32 cellular contexts compared by ENCODE assay signal in genomic region chr12:64792128-64792527, GRCh38.
"Had no signal": no experiment of that assay in that cellular context is flagged by ENCODE, and none has a peak within 500 bp of the region (broad histone marks: within the 10 kb centered on the region; RNA-seq: fewer than 3 reads in every experiment).

No MANE protein-coding gene starts in this region.

- DNase-seq: activated CD4-positive, alpha-beta T cell treated with anti-CD3 and anti-CD28 coated beads for 36 hours; activated CD4-positive, alpha-beta T cell treated with anti-CD3 and anti-CD28 coated beads, Interleukin-2, amount 50 U/mL, for 48 hours; activated CD4-positive, CD25-positive, alpha-beta regulatory T cell; activated CD8-positive, alpha-beta memory T cell treated with anti-CD3 and anti-CD28 coated beads, Interleukin-2, amount 50 U/mL, for 4 hours; activated gamma-delta T cell; activated naive CD4-positive, alpha-beta T cell treated with anti-CD3 and anti-CD28 coated beads, Interleukin-2, amount 10 ng/mL, durations not matched to agents 7 days and 5 days; activated T-cell treated with anti-CD3 and anti-CD28 coated beads, Interleukin-2, amount 50 U/mL, for 1 hour; amniotic stem cell; caudate nucleus; cortex of kidney; effector memory CD8-positive, alpha-beta T cell; erythroblast; islet precursor cell; left cardiac atrium; midbrain; naive thymus-derived CD4-positive, alpha-beta T cell; nucleus accumbens; pancreas; retina; sigmoid colon; small intestine; stimulated activated CD4-positive, alpha-beta T cell treated with anti-CD3 and anti-CD28 coated beads, Interleukin-1b, Interleukin-23, amount 100 ng/mL, for 48 hours; stimulated activated CD4-positive, alpha-beta T cell treated with anti-CD3 and anti-CD28 coated beads, Interleukin-4, amount 100 ng/mL, for 4 hours; stimulated activated CD8-positive, alpha-beta memory T cell treated with anti-CD3 and anti-CD28 coated beads, Interleukin-4, amount 100 ng/mL, for 48 hours; stomach; tibial artery; upper lobe of right lung had no signal

- H3K36me3 ChIP-seq: gastroesophageal sphincter, prostate gland, sigmoid colon, stomach, suprapubic skin, tibial artery, upper lobe of right lung had no signal

- H3K27me3 ChIP-seq: hepatocyte, pancreas, sigmoid colon, stomach, suprapubic skin, tibial artery, upper lobe of right lung had no signal

- H3K9me3 ChIP-seq: gastroesophageal sphincter, pancreas, prostate gland, sigmoid colon, stomach, suprapubic skin, tibial artery, upper lobe of right lung had no signal

- H3K4me2 ChIP-seq: hepatocyte had no signal

- H3K27ac ChIP-seq: gastroesophageal sphincter, hepatocyte, pancreas, prostate gland, sigmoid colon, stomach, suprapubic skin, tibial artery, upper lobe of right lung had no signal

- ATAC-seq: activated CD4-positive, alpha-beta T cell treated with anti-CD3 and anti-CD28 coated beads for 36 hours; effector memory CD8-positive, alpha-beta T cell; gastroesophageal sphincter; left cardiac atrium; naive thymus-derived CD4-positive, alpha-beta T cell; pancreas; stimulated activated memory B cell treated with anti-CD40 and anti-IgM and Interleukin-4, amounts not matched to agents 10 μg/mL and 1 μg/mL and 100 μg/mL, for 72 hours; upper lobe of right lung had no signal

- H3K4me3 ChIP-seq: gastroesophageal sphincter, hepatocyte, pancreas, prostate gland, sigmoid colon, stomach, suprapubic skin, tibial artery, upper lobe of right lung had no signal

- H3K79me2 ChIP-seq: hepatocyte had no signal

- H3K4me1 ChIP-seq: gastroesophageal sphincter, prostate gland, sigmoid colon, tibial artery, upper lobe of right lung had no signal

- H2AFZ ChIP-seq: hepatocyte had no signal
